ENCODE assay signal across 9 cellular contexts in the genomic region with DNA sequence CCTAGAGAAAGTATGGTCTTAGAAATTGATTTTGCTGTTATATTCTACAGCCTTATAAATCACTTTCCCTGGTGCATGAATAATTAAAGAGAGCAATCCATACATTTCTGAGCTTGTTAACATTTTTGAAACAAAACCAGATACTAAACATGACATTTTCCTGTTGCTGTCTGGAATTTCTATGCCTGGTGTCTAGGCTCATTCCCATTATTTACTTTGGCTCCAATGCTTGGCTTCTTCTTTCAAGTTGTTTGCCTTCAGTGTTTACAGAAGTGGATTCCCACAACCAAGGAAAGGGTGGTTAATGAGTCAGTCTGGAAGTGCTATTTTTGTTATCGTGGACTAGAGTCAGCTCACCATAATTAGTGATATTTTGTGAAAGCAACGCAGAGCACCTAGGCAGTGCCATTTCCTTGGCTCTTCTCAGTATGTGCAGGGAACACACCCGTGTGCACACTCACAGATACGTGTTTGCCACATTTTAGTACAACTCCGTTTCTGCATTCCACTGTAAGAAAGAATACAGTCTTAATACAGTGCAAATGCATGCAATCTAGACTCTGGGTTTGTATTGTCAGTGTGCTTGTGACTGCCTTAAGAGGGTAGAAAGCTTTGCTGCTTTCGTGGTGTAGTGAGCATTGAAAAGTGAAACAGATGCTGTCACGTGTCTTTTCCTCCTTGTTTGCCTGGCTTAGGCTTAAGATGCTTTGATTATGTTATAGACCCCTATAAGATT.
DNase-seq lines count a peak whose midpoint lies in the region; ATAC-seq and TF ChIP-seq lines count a peak whose summit lies in the region.
"Had no signal": no experiment of that assay in that cellular context is flagged by ENCODE, and none has a peak within 500 bp of the region (broad histone marks: within the 10 kb centered on the region; RNA-seq: fewer than 3 reads in every experiment).

No MANE protein-coding gene starts in this region.

- 12 to 28% (median 20%) methylated on average over 7 of the region's 7 CpGs for WGBS in heart left ventricle, 4 donors

- peak; percentile 40 to 86 (median 75) for ATAC-seq in heart left ventricle
- ATAC-seq in GM19023 (IDR thresholded peaks at IDR 0.05; ENCODE audit: unreplicated experiment), result no peak
- ATAC-seq in activated CD4-positive, alpha-beta T cell treated with anti-CD3 and anti-CD28 coated beads for 36 hours, result no peak
- ATAC-seq: T-cell had no signal

- POLR2A ChIA-PET in HEK293 (lab: Yijun Ruan, JAX), result interaction anchor here (0.8 kb wide), 1 partner anchor 15 kb away, joined by 3 read pairs; no protein-coding TSS in a partner anchor
- POLR2A ChIA-PET in activated CD4-positive, alpha-beta T cell treated with anti-CD3 and anti-CD28 coated beads for 36 hours (lab: Charles Lee), result no interaction called here

- H3K27me3 ChIP-seq in heart left ventricle, result no peaks in the 10 kb centered on the region
- no peaks in the 10 kb centered on the region for H3K27me3 ChIP-seq in WERI-Rb-1 (ENCODE audit: insufficient read depth, low read depth, severe bottlenecking)

- H3K4me3 ChIP-seq in HEK293 (ENCODE audit: low read depth, low read length), result peak overlapping the region; percentile 19
- H3K4me3 ChIP-seq in heart left ventricle, result peak overlapping the region in 9 of 12 donors; percentile 10 to 38 (median 27)
- H3K4me3 ChIP-seq in skeletal muscle cell (ENCODE audit: low read depth, low read length), result no peak overlapping the region
- H3K4me3 ChIP-seq in WERI-Rb-1 (ENCODE audit: low read depth, low read length), result no peak overlapping the region

- H3K36me3 ChIP-seq in HEK293 (ENCODE audit: control insufficient read depth in 2 of 2, insufficient read depth in 1 of 2, low read length in 2 of 2) (no peaks in the 10 kb centered on the region), heart left ventricle (peaks cover 0 to 35% (median 4%) of the 10 kb centered on the region in 9 donors), WERI-Rb-1 (no peaks in the 10 kb centered on the region)

- no peaks in the 10 kb centered on the region for H3K4me1 Mint-ChIP-seq in activated CD4-positive, alpha-beta T cell treated with anti-CD3 and anti-CD28 coated beads for 36 hours
- H3K4me1 Mint-ChIP-seq: T-cell had no signal

- TF ChIP-seq CTCF in HEK293 (tag by site-specific recombination; IDR thresholded peaks at IDR 0.05), result no peak
- TF ChIP-seq CTCF in heart left ventricle (IDR thresholded peaks at IDR 0.05), result no peak
- TF ChIP-seq CTCF in WERI-Rb-1 (IDR thresholded peaks at IDR 0.05; ENCODE audit: low read depth, low read length), result no peak

- peaks cover 12% of the 10 kb centered on the region for H3K27me3 Mint-ChIP-seq in activated CD4-positive, alpha-beta T cell treated with anti-CD3 and anti-CD28 coated beads for 36 hours

- TF ChIP-seq POLR2A in heart left ventricle (IDR thresholded peaks at IDR 0.05), result no peak

- H3K4me3 Mint-ChIP-seq in activated CD4-positive, alpha-beta T cell treated with anti-CD3 and anti-CD28 coated beads for 36 hours, result no peak overlapping the region
- H3K4me3 Mint-ChIP-seq: T-cell had no signal

- intact Hi-C loops in heart left ventricle (cut with DNase I), result no loop called here
- intact Hi-C loops in activated CD4-positive, alpha-beta T cell treated with anti-CD3 and anti-CD28 coated beads for 36 hours (cut with DNase I, micrococcal nuclease), result no loop called here

- H3K27ac ChIP-seq in HEK293 (ENCODE audit: extremely low read depth, low read depth, low read length) (peak overlapping the region; percentile 55), heart left ventricle (peak overlapping the region; percentile 26 to 84 (median 60)), WERI-Rb-1 (no peak overlapping the region)

- CTCF ChIA-PET in HEK293 (lab: Yijun Ruan, JAX), result interaction anchor here (1.1 kb wide), 1 partner anchor 20 kb away, joined by 3 read pairs; no protein-coding TSS in a partner anchor
- CTCF ChIA-PET in activated CD4-positive, alpha-beta T cell treated with anti-CD3 and anti-CD28 coated beads for 36 hours (lab: Charles Lee), result no interaction called here

- no peaks in the 10 kb centered on the region for H3K9me3 ChIP-seq in HEK293 (ENCODE audit: control insufficient read depth, insufficient read depth, low read depth, low read length)
- no peaks in the 10 kb centered on the region for H3K9me3 ChIP-seq in heart left ventricle
- H3K9me3 ChIP-seq in WERI-Rb-1 (ENCODE audit: severe bottlenecking), result no peaks in the 10 kb centered on the region

- no peaks in the 10 kb centered on the region for H3K9me3 Mint-ChIP-seq in activated CD4-positive, alpha-beta T cell treated with anti-CD3 and anti-CD28 coated beads for 36 hours (ENCODE audit: low read depth)
- H3K9me3 Mint-ChIP-seq: T-cell had no signal

- DNase-seq in SHP77 treated with DMSO at 0.1 percent for 48 hours (lab: John Stamatoyannopoulos, UW) (peak; percentile 58), heart left ventricle (no peak), skeletal muscle cell (ENCODE audit: low read depth) (peak; percentile 62), GM19240 (ENCODE audit: insufficient read length, low spot score) (no peak), WERI-Rb-1 (no peak)
- no peak for DNase-seq in activated CD4-positive, alpha-beta T cell treated with anti-CD3 and anti-CD28 coated beads for 36 hours
- DNase-seq: T-cell had no signal

- H3K4me1 ChIP-seq in HEK293 (ENCODE audit: control insufficient read depth, insufficient read depth, low read length) (peaks cover 20% of the 10 kb centered on the region), heart left ventricle (peaks cover 0 to 39% (median 18%) of the 10 kb centered on the region in 12 donors)

- no peaks in the 10 kb centered on the region for H3K36me3 Mint-ChIP-seq in activated CD4-positive, alpha-beta T cell treated with anti-CD3 and anti-CD28 coated beads for 36 hours (ENCODE audit: low read depth)
- H3K36me3 Mint-ChIP-seq: T-cell had no signal

- H3K27ac Mint-ChIP-seq in activated CD4-positive, alpha-beta T cell treated with anti-CD3 and anti-CD28 coated beads for 36 hours, result no peak overlapping the region
- H3K27ac Mint-ChIP-seq: T-cell had no signal

TF ChIP-seq in HEK293, 187 proteins besides CTCF, POLR2A, EP300 and RAD21 (continues in another document):
- TF ChIP-seq ZNF843 (tag by site-specific recombination; IDR thresholded peaks at IDR 0.05) (peak; percentile 68; the same call in 1 of the 2 replicates), ZXDB (tag by site-specific recombination; IDR thresholded peaks at IDR 0.05) (peak; percentile 68), ZNF366 (tag by site-specific recombination; conservative IDR thresholded peaks at IDR 0.05) (peak; percentile 77), ZNF561 (tag by site-specific recombination; IDR thresholded peaks at IDR 0.05; ENCODE audit: borderline replicate concordance) (peak; percentile 31; the same call in 1 of the 2 replicates), WT1 (tag by site-specific recombination; IDR thresholded peaks at IDR 0.05) (peak; percentile 78), INSM2 (tag by site-specific recombination; IDR thresholded peaks at IDR 0.05) (peak; percentile 93), FEZF1 (tag by site-specific recombination; IDR thresholded peaks at IDR 0.05) (peak; percentile 77), ZNF629 (tag by site-specific recombination; IDR thresholded peaks at IDR 0.05) (peak; percentile 74), GLIS1 (tag by site-specific recombination; IDR thresholded peaks at IDR 0.05) (peak; percentile 23; the same call in 1 of the 2 replicates), ZNF600 (tag by site-specific recombination; IDR thresholded peaks at IDR 0.05) (peak; percentile 87), PRDM10 (tag by site-specific recombination; IDR thresholded peaks at IDR 0.05) (peak; percentile 67; the same call in 1 of the 2 replicates)

Comparison
In these comparisons a context has a peak if more than half of its experiments do, and no peak if none do; other contexts are left out.
1. H3K4me3 ChIP-seq: peak in HEK293 (single experiment) and heart left ventricle (9 of 12); none in skeletal muscle cell (single experiment) and WERI-Rb-1 (single experiment).
2. DNase-seq: peak in SHP77 treated with DMSO at 0.1 percent for 48 hours (single experiment) and skeletal muscle cell (single experiment); none in heart left ventricle (0 of 5), GM19240 (single experiment), activated CD4-positive, alpha-beta T cell treated with anti-CD3 and anti-CD28 coated beads for 36 hours (single experiment) and WERI-Rb-1 (single experiment).
3. ATAC-seq: peak in heart left ventricle (4 of 4); none in GM19023 (single experiment) and activated CD4-positive, alpha-beta T cell treated with anti-CD3 and anti-CD28 coated beads for 36 hours (single experiment).